ENCODE assay signal across 8 cellular contexts in genomic region chrX:1451676-1452496, GRCh38. TPM values are rescaled to one million over a fixed set of nuclear protein-coding genes. Genes with fewer than 3 reads are reported as not detected.
DNase-seq lines count a peak whose midpoint lies in the region; ATAC-seq and TF ChIP-seq lines count a peak whose summit lies in the region.

No MANE protein-coding gene starts in this region.

- 0 out of 2 replicates have a peak, but pooled peaks have one; percentile 2 for TF ChIP-seq CTCF in GM12875 (IDR thresholded peaks at IDR 0.05; ENCODE audit: borderline replicate concordance, insufficient read depth, low read depth, low read length)
- TF ChIP-seq CTCF in glutamatergic neuron (IDR thresholded peaks at IDR 0.05; ENCODE audit: partially characterized antibody, unreplicated experiment), result no peak
- TF ChIP-seq CTCF in retinal pigment epithelial cell (conservative IDR thresholded peaks at IDR 0.05; ENCODE audit: low read depth, low read length), result no peak

- H3K9me3 Mint-ChIP-seq in activated CD4-positive, alpha-beta memory T cell treated with anti-CD3 and anti-CD28 coated beads for 36 hours, result peaks cover 26% of the 10 kb centered on the region
- peaks cover 32% of the 10 kb centered on the region for H3K9me3 Mint-ChIP-seq in glutamatergic neuron (ENCODE audit: unreplicated experiment)

- peak overlapping the region; percentile 92 for H3K27ac Mint-ChIP-seq in activated CD4-positive, alpha-beta memory T cell treated with anti-CD3 and anti-CD28 coated beads for 36 hours
- no peak overlapping the region for H3K27ac Mint-ChIP-seq in glutamatergic neuron (ENCODE audit: unreplicated experiment)

- peak; percentile 22 for DNase-seq in activated CD4-positive, alpha-beta memory T cell treated with anti-CD3 and anti-CD28 coated beads for 36 hours
- DNase-seq in glutamatergic neuron, result peak; percentile 30
- no peak for DNase-seq in retinal pigment epithelial cell (ENCODE audit: low read depth)
- DNase-seq in HCEC 1CT, result no peak
- no peak for DNase-seq in COLO668 (lab: John Stamatoyannopoulos, UW; ENCODE audit: unreplicated experiment)
- no peak for DNase-seq in sciatic nerve (ENCODE audit: low spot score)

- POLR2A ChIA-PET in activated CD4-positive, alpha-beta memory T cell treated with anti-CD3 and anti-CD28 coated beads for 36 hours (lab: Charles Lee), result no interaction called here

- peaks cover 32% of the 10 kb centered on the region for H3K36me3 Mint-ChIP-seq in activated CD4-positive, alpha-beta memory T cell treated with anti-CD3 and anti-CD28 coated beads for 36 hours
- peaks cover 38% of the 10 kb centered on the region for H3K36me3 Mint-ChIP-seq in glutamatergic neuron (ENCODE audit: unreplicated experiment)

- H3K4me3 Mint-ChIP-seq in activated CD4-positive, alpha-beta memory T cell treated with anti-CD3 and anti-CD28 coated beads for 36 hours, result peak overlapping the region; percentile 91
- peak overlapping the region; percentile 82 for H3K4me3 Mint-ChIP-seq in glutamatergic neuron (ENCODE audit: unreplicated experiment)

- H3K4me3 ChIP-seq in GM12875 (ENCODE audit: low read depth, low read length) (peak overlapping the region; percentile 85), retinal pigment epithelial cell (ENCODE audit: low read length) (peak overlapping the region; percentile 95)

- H3K4me1 Mint-ChIP-seq in activated CD4-positive, alpha-beta memory T cell treated with anti-CD3 and anti-CD28 coated beads for 36 hours (ENCODE audit: low read depth), result peaks cover 19% of the 10 kb centered on the region
- H3K4me1 Mint-ChIP-seq in glutamatergic neuron (ENCODE audit: low read depth, unreplicated experiment), result peaks cover 1% of the 10 kb centered on the region

- ATAC-seq in sciatic nerve, result no peak
- no peak for ATAC-seq in GM21367 (IDR thresholded peaks at IDR 0.05; ENCODE audit: unreplicated experiment)

- H3K27me3 Mint-ChIP-seq in activated CD4-positive, alpha-beta memory T cell treated with anti-CD3 and anti-CD28 coated beads for 36 hours, result no peaks in the 10 kb centered on the region
- H3K27me3 Mint-ChIP-seq in glutamatergic neuron (ENCODE audit: unreplicated experiment), result peaks cover 13% of the 10 kb centered on the region

- intact Hi-C loops in activated CD4-positive, alpha-beta memory T cell treated with anti-CD3 and anti-CD28 coated beads for 36 hours (cut with micrococcal nuclease), result loop anchor here (2.0 to 5.0 kb wide), 4 partner anchors 130 to 1133 kb away; partner anchors contain the start of gene GTPBP6
- intact Hi-C loops in sciatic nerve (cut with DNase I), result loop anchor here (1.0 kb wide), 1 partner anchor 58 kb away; no protein-coding TSS in a partner anchor

- CTCF ChIA-PET in activated CD4-positive, alpha-beta memory T cell treated with anti-CD3 and anti-CD28 coated beads for 36 hours (lab: Charles Lee), result no interaction called here

RNA-seq across cellular contexts. Expression of gene ASMTL, which starts 0.8 kb away (rescaled TPM):
- 10 to 100 TPM; 65.2 to 67.4 TPM for total RNA-seq in activated CD4-positive, alpha-beta memory T cell treated with anti-CD3 and anti-CD28 coated beads for 36 hours
- total RNA-seq in glutamatergic neuron (ENCODE audit: unreplicated experiment), result 45.5 TPM
- total RNA-seq in sciatic nerve, result 35.0 TPM

RNA-seq across cellular contexts. Expression of gene SLC25A6, which starts 60.0 kb away (rescaled TPM):
- 100 to 1,000 TPM; 399 to 407 TPM for total RNA-seq in activated CD4-positive, alpha-beta memory T cell treated with anti-CD3 and anti-CD28 coated beads for 36 hours
- total RNA-seq in glutamatergic neuron (ENCODE audit: unreplicated experiment) (411 TPM), sciatic nerve (167 TPM)

Comparison
In these comparisons a context has a peak if more than half of its experiments do, and no peak if none do; other contexts are left out.
1. DNase-seq: peak in activated CD4-positive, alpha-beta memory T cell treated with anti-CD3 and anti-CD28 coated beads for 36 hours (single experiment) and glutamatergic neuron (single experiment); none in retinal pigment epithelial cell (single experiment), HCEC 1CT (single experiment), COLO668 (single experiment) and sciatic nerve (single experiment).